ENCODE assay signal across 10 cellular contexts in the genomic region with DNA sequence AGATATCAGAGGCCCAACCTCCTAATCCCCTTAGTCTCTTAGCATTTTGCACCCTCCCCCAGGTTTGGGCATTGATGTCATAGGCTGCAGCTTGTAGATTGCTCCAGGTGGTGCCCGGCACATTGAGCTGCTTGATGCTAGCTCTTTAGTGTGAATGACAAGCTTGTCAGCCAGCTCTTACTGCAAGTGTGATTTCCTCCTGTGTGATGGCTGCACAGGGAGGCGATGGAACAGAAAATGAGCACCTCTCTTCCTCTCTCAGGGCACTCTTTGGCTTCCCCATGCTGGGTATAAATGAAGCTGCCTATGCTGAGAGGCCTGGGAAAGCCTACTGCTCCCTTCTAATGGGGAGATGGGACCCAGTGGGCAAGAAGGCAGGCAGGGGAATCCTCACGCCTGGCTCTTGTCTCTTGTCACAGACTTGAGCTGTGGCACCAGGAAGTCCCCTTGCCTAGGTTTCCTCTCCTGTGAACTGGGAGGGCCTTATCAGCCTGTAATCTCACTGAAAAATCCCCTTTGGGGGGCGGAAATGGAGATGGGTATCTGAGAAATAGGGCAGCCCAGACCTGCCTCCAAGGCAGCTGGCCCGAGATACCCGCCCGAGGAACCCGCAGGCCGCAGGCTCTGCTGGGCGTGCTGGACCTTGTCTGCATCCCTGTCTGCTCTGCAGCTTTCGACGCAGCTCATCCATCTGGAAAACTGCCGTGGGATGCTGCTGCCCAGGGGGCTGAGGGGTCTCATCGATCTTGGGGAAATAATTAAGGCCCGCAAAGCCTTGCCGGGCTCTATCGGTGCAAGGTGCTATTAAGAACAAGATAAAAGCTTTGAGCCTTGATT.
DNase-seq lines count a peak whose midpoint lies in the region; ATAC-seq and FAIRE-seq lines count a peak whose summit lies in the region.
"Had no signal": no experiment of that assay in that cellular context is flagged by ENCODE, and none has a peak within 500 bp of the region (broad histone marks: within the 10 kb centered on the region; RNA-seq: fewer than 3 reads in every experiment).

No MANE protein-coding gene starts in this region.

- ATAC-seq in HG02798 (IDR thresholded peaks at IDR 0.05; ENCODE audit: poor library complexity, unreplicated experiment) (peak; percentile 31), GM21360 (IDR thresholded peaks at IDR 0.05; ENCODE audit: unreplicated experiment) (no peak)
- ATAC-seq in activated CD8-positive, alpha-beta memory T cell treated with anti-CD3 and anti-CD28 coated beads, Interleukin-2, amount 10 ng/mL, durations not matched to agents 7 days and 5 days: peak; percentile 70

- no peaks in the 10 kb centered on the region for H3K27me3 Mint-ChIP-seq in activated CD8-positive, alpha-beta memory T cell treated with anti-CD3 and anti-CD28 coated beads, Interleukin-2, amount 10 ng/mL, durations not matched to agents 7 days and 5 days

- FAIRE-seq in small intestine (lab: Jason Lieb, UNC) (no peak), frontal cortex (lab: Jason Lieb, UNC) (no peak)

- no peaks in the 10 kb centered on the region for H3K36me3 Mint-ChIP-seq in activated CD8-positive, alpha-beta memory T cell treated with anti-CD3 and anti-CD28 coated beads, Interleukin-2, amount 10 ng/mL, durations not matched to agents 7 days and 5 days

- no peak overlapping the region for H3K18ac ChIP-seq in mesendoderm (ENCODE audit: low read length)

- no peaks in the 10 kb centered on the region for H4K20me1 ChIP-seq in BLaER1

- no peak overlapping the region for H2BK15ac ChIP-seq in mesendoderm (replicated peaks; ENCODE audit: low read depth)

- no peaks in the 10 kb centered on the region for H3K27me3 ChIP-seq in BLaER1
- no peaks in the 10 kb centered on the region for H3K27me3 ChIP-seq in mesendoderm (ENCODE audit: insufficient read depth, low read length, poor library complexity)
- H3K27me3 ChIP-seq in small intestine (ENCODE audit: control insufficient read depth in 2 of 2, insufficient read depth in 2 of 2, low read length in 2 of 2): no peaks in the 10 kb centered on the region
- H3K27me3 ChIP-seq: dorsolateral prefrontal cortex had no signal

- H3K4ac ChIP-seq in mesendoderm (ENCODE audit: low read depth, low read length): no peak overlapping the region

- no CpG with 5 or more reads among the region's 17 CpGs for WGBS in mesendoderm (ENCODE audit: extremely low coverage, insufficient coverage, low lambda C conversion rate)
- WGBS in small intestine, 3 donors: 76 to 77% (median 77%) methylated on average over 17 of the region's 17 CpGs

- no peak overlapping the region for H4K5ac ChIP-seq in mesendoderm (ENCODE audit: low read length)

- no peak overlapping the region for H2AK5ac ChIP-seq in mesendoderm (ENCODE audit: low read length)

- H3K4me1 ChIP-seq in BLaER1 (peaks cover 36% of the 10 kb centered on the region), mesendoderm (ENCODE audit: control insufficient read depth, low read depth, low read length) (peaks cover 3% of the 10 kb centered on the region), small intestine (ENCODE audit: control insufficient read depth in 2 of 2, insufficient read depth in 1 of 2, low read depth in 1 of 2, low read length in 1 of 2) (no peaks in the 10 kb centered on the region)

- H3K79me2 ChIP-seq in mesendoderm (ENCODE audit: control insufficient read depth, insufficient read depth, low read length): no peaks in the 10 kb centered on the region

- H3K36me3 ChIP-seq in BLaER1: no peaks in the 10 kb centered on the region
- H3K36me3 ChIP-seq in mesendoderm (ENCODE audit: control insufficient read depth, insufficient read depth, low read length): no peaks in the 10 kb centered on the region
- no peaks in the 10 kb centered on the region for H3K36me3 ChIP-seq in small intestine (ENCODE audit: control insufficient read depth in 2 of 2, insufficient read depth in 2 of 2, low read length in 2 of 2)

- no peak overlapping the region for H3K4me3 ChIP-seq in BLaER1
- H3K4me3 ChIP-seq in mesendoderm (ENCODE audit: low read length): no peak overlapping the region
- H3K4me3 ChIP-seq in small intestine (ENCODE audit: low read depth in 1 of 2, low read length in 2 of 2): no peak overlapping the region
- H3K4me3 ChIP-seq: dorsolateral prefrontal cortex had no signal

- H4K8ac ChIP-seq in mesendoderm (ENCODE audit: low read depth, low read length): no peak overlapping the region

- H3K56ac ChIP-seq in mesendoderm (ENCODE audit: low read length): peak overlapping the region; percentile 38

- DNase-seq in activated CD8-positive, alpha-beta memory T cell treated with anti-CD3 and anti-CD28 coated beads, Interleukin-2, amount 10 ng/mL, durations not matched to agents 7 days and 5 days: peak; percentile 50
- peak; percentile 44 for DNase-seq in mesendoderm
- DNase-seq in small intestine: no peak
- no peak for DNase-seq in frontal cortex (ENCODE audit: low spot score in 2 of 2)
- no peak for DNase-seq in mucosa of gallbladder (ENCODE audit: low spot score)
- DNase-seq: dorsolateral prefrontal cortex, left cardiac atrium had no signal

- no peaks in the 10 kb centered on the region for H3K79me1 ChIP-seq in mesendoderm (ENCODE audit: low read length)

- peaks cover 31% of the 10 kb centered on the region for H3K4me1 Mint-ChIP-seq in activated CD8-positive, alpha-beta memory T cell treated with anti-CD3 and anti-CD28 coated beads, Interleukin-2, amount 10 ng/mL, durations not matched to agents 7 days and 5 days

- H3K23ac ChIP-seq in mesendoderm (ENCODE audit: low read length): no peak overlapping the region

- no peak overlapping the region for H2BK120ac ChIP-seq in mesendoderm (ENCODE audit: low read depth, low read length)

- H3K9ac ChIP-seq in BLaER1 (no peak overlapping the region; the same call in 1 of the 2 replicates), mesendoderm (ENCODE audit: low read length) (no peak overlapping the region)

- H3K9me3 ChIP-seq in BLaER1 (no peaks in the 10 kb centered on the region), small intestine (ENCODE audit: control insufficient read depth, low read depth) (no peaks in the 10 kb centered on the region)

- H3K27ac Mint-ChIP-seq in activated CD8-positive, alpha-beta memory T cell treated with anti-CD3 and anti-CD28 coated beads, Interleukin-2, amount 10 ng/mL, durations not matched to agents 7 days and 5 days: peak overlapping the region; percentile 65

- H3K4me3 Mint-ChIP-seq in activated CD8-positive, alpha-beta memory T cell treated with anti-CD3 and anti-CD28 coated beads, Interleukin-2, amount 10 ng/mL, durations not matched to agents 7 days and 5 days: no peak overlapping the region

- H3K9me3 Mint-ChIP-seq in activated CD8-positive, alpha-beta memory T cell treated with anti-CD3 and anti-CD28 coated beads, Interleukin-2, amount 10 ng/mL, durations not matched to agents 7 days and 5 days (ENCODE audit: low read depth): no peaks in the 10 kb centered on the region

- CTCF ChIA-PET in activated CD8-positive, alpha-beta memory T cell treated with anti-CD3 and anti-CD28 coated beads, Interleukin-2, amount 10 ng/mL, durations not matched to agents 7 days and 5 days (lab: Charles Lee): interaction anchor here (1.1 to 1.3 kb wide), 3 partner anchors 14 to 103 kb away, joined by 3 to 4 read pairs (median 3); no protein-coding TSS in a partner anchor

- H2BK5ac ChIP-seq in mesendoderm (ENCODE audit: low read length): peak overlapping the region; percentile 58

- no peak overlapping the region for H3K27ac ChIP-seq in BLaER1
- peak overlapping the region; percentile 34 for H3K27ac ChIP-seq in mesendoderm (ENCODE audit: low read depth, low read length)
- peak overlapping the region in 1 of 2 donors; percentile 27 for H3K27ac ChIP-seq in small intestine (ENCODE audit: low read depth in 1 of 2, low read length in 1 of 2)
- H3K27ac ChIP-seq: dorsolateral prefrontal cortex had no signal

- H3K4me2 ChIP-seq in BLaER1: peak overlapping the region; percentile 11; the same call in 1 of the 2 replicates
- no peak overlapping the region for H3K4me2 ChIP-seq in mesendoderm (ENCODE audit: low read length)

Comparison
In these comparisons a context has a peak if more than half of its experiments do, and no peak if none do; other contexts are left out.
1. DNase-seq: peak in activated CD8-positive, alpha-beta memory T cell treated with anti-CD3 and anti-CD28 coated beads, Interleukin-2, amount 10 ng/mL, durations not matched to agents 7 days and 5 days (single experiment) and mesendoderm (single experiment); none in small intestine (single experiment), frontal cortex (0 of 2) and mucosa of gallbladder (single experiment).